1 cellular context compared by ENCODE assay signal in the genomic region with DNA sequence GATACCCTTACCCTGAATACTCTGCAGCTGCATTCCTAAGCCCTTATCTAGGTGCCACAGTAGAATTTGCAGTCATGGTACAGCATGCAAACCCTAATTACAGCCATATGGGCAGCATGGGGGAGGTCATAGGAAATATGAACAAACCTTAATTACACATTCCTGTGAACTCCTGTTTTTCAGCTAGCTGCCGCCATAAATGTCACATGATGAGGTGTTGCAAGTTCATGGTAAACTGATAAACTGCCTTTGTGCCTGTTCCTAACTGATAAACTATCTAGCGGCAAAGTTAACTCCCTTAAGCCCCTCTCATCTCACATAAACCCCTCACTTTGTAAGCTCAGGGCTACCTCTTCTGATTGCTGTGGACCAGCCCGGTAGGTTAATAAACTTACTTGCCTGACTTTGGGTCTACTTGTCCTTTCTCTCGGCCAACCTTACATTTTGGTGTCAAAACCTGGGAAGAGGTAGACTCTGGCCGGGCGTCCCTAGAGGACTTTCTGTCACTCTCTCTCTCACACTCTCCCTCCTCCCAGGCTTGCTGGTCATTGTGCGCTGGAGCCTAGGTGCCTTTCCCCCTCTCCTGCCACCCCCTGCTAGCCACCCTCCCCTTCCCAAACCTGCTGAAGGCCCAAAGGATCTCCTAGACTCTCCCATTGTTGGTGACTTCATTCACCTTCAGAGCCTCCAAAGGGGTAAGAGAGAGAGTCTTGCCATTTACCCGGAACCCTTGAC.
TF ChIP-seq lines count a peak whose summit lies in the region.

No MANE protein-coding gene starts in this region.

TF ChIP-seq in K562, 482 proteins besides CTCF, POLR2A, EP300 and RAD21 (continued from another document):
- TF ChIP-seq ARID1B (IDR thresholded peaks at IDR 0.05), result peak; percentile 86
- TF ChIP-seq TEAD1 (CRISPR knock-in tag; IDR thresholded peaks at IDR 0.05), result 0 out of 4 replicates have a peak, but pooled peaks of 1 of the 2 experiments have one; percentile 57
- TF ChIP-seq TRIM24 (IDR thresholded peaks at IDR 0.05), result peak; percentile 83 to 84
- TF ChIP-seq ZNF551 (CRISPR knock-in tag; IDR thresholded peaks at IDR 0.05), result no peak
- peak; percentile 64; the same call in 1 of the 2 replicates for TF ChIP-seq DPF2 (IDR thresholded peaks at IDR 0.05)
- TF ChIP-seq KLF16 (IDR thresholded peaks at IDR 0.05), result peak; percentile 14; the same call in 1 of the 2 replicates
- TF ChIP-seq CXXC5 (CRISPR knock-in tag; IDR thresholded peaks at IDR 0.05), result 0 out of 2 replicates have a peak, but pooled peaks have one; percentile 40
- TF ChIP-seq, protein P1, sequence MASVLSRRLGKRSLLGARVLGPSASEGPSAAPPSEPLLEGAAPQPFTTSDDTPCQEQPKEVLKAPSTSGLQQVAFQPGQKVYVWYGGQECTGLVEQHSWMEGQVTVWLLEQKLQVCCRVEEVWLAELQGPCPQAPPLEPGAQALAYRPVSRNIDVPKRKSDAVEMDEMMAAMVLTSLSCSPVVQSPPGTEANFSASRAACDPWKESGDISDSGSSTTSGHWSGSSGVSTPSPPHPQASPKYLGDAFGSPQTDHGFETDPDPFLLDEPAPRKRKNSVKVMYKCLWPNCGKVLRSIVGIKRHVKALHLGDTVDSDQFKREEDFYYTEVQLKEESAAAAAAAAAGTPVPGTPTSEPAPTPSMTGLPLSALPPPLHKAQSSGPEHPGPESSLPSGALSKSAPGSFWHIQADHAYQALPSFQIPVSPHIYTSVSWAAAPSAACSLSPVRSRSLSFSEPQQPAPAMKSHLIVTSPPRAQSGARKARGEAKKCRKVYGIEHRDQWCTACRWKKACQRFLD (CRISPR knock-in tag; IDR thresholded peaks at IDR 0.05), result peak; percentile 49; the same call in 1 of the 2 replicates
- TF ChIP-seq L3MBTL2 (IDR thresholded peaks at IDR 0.05), result peak; percentile 69
- TF ChIP-seq TCF3 (CRISPR knock-in tag; IDR thresholded peaks at IDR 0.05), result peak; percentile 69
- TF ChIP-seq TOE1 (IDR thresholded peaks at IDR 0.05; ENCODE audit: borderline replicate concordance), result peak; percentile 72; the same call in 1 of the 2 replicates
- no peak for TF ChIP-seq TOE1 (CRISPR knock-in tag; IDR thresholded peaks at IDR 0.05; ENCODE audit: borderline replicate concordance, low read depth)
- TF ChIP-seq CBFA2T2 (conservative IDR thresholded peaks at IDR 0.05), result peak; percentile 73
- TF ChIP-seq, protein P2, sequence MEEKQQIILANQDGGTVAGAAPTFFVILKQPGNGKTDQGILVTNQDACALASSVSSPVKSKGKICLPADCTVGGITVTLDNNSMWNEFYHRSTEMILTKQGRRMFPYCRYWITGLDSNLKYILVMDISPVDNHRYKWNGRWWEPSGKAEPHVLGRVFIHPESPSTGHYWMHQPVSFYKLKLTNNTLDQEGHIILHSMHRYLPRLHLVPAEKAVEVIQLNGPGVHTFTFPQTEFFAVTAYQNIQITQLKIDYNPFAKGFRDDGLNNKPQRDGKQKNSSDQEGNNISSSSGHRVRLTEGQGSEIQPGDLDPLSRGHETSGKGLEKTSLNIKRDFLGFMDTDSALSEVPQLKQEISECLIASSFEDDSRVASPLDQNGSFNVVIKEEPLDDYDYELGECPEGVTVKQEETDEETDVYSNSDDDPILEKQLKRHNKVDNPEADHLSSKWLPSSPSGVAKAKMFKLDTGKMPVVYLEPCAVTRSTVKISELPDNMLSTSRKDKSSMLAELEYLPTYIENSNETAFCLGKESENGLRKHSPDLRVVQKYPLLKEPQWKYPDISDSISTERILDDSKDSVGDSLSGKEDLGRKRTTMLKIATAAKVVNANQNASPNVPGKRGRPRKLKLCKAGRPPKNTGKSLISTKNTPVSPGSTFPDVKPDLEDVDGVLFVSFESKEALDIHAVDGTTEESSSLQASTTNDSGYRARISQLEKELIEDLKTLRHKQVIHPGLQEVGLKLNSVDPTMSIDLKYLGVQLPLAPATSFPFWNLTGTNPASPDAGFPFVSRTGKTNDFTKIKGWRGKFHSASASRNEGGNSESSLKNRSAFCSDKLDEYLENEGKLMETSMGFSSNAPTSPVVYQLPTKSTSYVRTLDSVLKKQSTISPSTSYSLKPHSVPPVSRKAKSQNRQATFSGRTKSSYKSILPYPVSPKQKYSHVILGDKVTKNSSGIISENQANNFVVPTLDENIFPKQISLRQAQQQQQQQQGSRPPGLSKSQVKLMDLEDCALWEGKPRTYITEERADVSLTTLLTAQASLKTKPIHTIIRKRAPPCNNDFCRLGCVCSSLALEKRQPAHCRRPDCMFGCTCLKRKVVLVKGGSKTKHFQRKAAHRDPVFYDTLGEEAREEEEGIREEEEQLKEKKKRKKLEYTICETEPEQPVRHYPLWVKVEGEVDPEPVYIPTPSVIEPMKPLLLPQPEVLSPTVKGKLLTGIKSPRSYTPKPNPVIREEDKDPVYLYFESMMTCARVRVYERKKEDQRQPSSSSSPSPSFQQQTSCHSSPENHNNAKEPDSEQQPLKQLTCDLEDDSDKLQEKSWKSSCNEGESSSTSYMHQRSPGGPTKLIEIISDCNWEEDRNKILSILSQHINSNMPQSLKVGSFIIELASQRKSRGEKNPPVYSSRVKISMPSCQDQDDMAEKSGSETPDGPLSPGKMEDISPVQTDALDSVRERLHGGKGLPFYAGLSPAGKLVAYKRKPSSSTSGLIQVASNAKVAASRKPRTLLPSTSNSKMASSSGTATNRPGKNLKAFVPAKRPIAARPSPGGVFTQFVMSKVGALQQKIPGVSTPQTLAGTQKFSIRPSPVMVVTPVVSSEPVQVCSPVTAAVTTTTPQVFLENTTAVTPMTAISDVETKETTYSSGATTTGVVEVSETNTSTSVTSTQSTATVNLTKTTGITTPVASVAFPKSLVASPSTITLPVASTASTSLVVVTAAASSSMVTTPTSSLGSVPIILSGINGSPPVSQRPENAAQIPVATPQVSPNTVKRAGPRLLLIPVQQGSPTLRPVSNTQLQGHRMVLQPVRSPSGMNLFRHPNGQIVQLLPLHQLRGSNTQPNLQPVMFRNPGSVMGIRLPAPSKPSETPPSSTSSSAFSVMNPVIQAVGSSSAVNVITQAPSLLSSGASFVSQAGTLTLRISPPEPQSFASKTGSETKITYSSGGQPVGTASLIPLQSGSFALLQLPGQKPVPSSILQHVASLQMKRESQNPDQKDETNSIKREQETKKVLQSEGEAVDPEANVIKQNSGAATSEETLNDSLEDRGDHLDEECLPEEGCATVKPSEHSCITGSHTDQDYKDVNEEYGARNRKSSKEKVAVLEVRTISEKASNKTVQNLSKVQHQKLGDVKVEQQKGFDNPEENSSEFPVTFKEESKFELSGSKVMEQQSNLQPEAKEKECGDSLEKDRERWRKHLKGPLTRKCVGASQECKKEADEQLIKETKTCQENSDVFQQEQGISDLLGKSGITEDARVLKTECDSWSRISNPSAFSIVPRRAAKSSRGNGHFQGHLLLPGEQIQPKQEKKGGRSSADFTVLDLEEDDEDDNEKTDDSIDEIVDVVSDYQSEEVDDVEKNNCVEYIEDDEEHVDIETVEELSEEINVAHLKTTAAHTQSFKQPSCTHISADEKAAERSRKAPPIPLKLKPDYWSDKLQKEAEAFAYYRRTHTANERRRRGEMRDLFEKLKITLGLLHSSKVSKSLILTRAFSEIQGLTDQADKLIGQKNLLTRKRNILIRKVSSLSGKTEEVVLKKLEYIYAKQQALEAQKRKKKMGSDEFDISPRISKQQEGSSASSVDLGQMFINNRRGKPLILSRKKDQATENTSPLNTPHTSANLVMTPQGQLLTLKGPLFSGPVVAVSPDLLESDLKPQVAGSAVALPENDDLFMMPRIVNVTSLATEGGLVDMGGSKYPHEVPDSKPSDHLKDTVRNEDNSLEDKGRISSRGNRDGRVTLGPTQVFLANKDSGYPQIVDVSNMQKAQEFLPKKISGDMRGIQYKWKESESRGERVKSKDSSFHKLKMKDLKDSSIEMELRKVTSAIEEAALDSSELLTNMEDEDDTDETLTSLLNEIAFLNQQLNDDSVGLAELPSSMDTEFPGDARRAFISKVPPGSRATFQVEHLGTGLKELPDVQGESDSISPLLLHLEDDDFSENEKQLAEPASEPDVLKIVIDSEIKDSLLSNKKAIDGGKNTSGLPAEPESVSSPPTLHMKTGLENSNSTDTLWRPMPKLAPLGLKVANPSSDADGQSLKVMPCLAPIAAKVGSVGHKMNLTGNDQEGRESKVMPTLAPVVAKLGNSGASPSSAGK (IDR thresholded peaks at IDR 0.05), result peak; percentile 71
